In the genomic region with DNA sequence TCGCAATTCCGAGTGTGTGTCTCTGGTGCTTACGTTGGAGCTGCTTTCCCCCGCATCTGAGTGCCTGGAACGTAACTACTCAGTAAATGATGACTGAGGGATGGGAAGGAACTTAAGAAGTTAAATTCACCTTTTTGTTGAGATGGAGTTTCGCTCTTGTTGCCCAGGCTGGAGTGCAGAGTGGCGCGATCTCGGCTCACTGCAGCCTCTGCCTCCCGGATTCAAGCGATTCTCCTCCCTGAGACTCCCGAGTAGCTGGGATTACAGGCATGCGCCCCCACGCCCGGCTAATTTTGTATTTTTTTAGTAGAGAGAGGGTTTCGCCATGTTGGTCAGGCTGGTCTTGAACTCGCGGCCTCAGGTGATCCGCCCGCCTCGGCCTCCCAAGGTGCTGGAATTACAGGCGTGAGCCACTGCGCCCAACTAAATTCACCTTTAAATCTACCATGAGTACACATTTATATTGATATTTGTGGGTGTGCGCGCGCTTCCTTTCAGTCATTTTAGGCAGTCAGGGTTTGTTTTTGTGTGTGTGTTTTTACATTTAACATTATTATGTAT, we compare ENCODE assay signal across 1 cellular context.
A peak's percentile ranks its signal among the peaks of the same experiment; 100 is the strongest.
TF ChIP-seq lines count a peak whose summit lies in the region.

No MANE protein-coding gene starts in this region.

TF ChIP-seq in GM12878, 131 proteins besides CTCF, POLR2A, EP300 and RAD21:
- TF ChIP-seq, protein P1, sequence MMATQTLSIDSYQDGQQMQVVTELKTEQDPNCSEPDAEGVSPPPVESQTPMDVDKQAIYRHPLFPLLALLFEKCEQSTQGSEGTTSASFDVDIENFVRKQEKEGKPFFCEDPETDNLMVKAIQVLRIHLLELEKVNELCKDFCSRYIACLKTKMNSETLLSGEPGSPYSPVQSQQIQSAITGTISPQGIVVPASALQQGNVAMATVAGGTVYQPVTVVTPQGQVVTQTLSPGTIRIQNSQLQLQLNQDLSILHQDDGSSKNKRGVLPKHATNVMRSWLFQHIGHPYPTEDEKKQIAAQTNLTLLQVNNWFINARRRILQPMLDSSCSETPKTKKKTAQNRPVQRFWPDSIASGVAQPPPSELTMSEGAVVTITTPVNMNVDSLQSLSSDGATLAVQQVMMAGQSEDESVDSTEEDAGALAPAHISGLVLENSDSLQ (IDR thresholded peaks at IDR 0.05) = no peak
- no peak for TF ChIP-seq RUNX3 (IDR thresholded peaks at IDR 0.05; ENCODE audit: low read length)
- 0 out of 2 replicates have a peak, but pooled peaks have one; percentile 27 for TF ChIP-seq BACH1 (IDR thresholded peaks at IDR 0.05; ENCODE audit: borderline replicate concordance)
- TF ChIP-seq POLR2AphosphoS5 (IDR thresholded peaks at IDR 0.05; ENCODE audit: low read length) = no peak
- no peak for TF ChIP-seq CREM (IDR thresholded peaks at IDR 0.05; ENCODE audit: low read depth)
- TF ChIP-seq, protein P2, sequence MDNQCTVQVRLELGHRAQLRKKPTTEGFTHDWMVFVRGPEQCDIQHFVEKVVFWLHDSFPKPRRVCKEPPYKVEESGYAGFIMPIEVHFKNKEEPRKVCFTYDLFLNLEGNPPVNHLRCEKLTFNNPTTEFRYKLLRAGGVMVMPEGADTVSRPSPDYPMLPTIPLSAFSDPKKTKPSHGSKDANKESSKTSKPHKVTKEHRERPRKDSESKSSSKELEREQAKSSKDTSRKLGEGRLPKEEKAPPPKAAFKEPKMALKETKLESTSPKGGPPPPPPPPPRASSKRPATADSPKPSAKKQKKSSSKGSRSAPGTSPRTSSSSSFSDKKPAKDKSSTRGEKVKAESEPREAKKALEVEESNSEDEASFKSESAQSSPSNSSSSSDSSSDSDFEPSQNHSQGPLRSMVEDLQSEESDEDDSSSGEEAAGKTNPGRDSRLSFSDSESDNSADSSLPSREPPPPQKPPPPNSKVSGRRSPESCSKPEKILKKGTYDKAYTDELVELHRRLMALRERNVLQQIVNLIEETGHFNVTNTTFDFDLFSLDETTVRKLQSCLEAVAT (IDR thresholded peaks at IDR 0.05) = peak; percentile 40; the same call in 1 of the 2 replicates
- 0 out of 2 replicates have a peak, but pooled peaks have one; percentile 12 for TF ChIP-seq ZBED1 (IDR thresholded peaks at IDR 0.05; ENCODE audit: borderline replicate concordance)
- TF ChIP-seq ZSCAN29 (IDR thresholded peaks at IDR 0.05) = no peak
- no peak for TF ChIP-seq BMI1 (IDR thresholded peaks at IDR 0.05; ENCODE audit: borderline replicate concordance)
- TF ChIP-seq, protein P3, sequence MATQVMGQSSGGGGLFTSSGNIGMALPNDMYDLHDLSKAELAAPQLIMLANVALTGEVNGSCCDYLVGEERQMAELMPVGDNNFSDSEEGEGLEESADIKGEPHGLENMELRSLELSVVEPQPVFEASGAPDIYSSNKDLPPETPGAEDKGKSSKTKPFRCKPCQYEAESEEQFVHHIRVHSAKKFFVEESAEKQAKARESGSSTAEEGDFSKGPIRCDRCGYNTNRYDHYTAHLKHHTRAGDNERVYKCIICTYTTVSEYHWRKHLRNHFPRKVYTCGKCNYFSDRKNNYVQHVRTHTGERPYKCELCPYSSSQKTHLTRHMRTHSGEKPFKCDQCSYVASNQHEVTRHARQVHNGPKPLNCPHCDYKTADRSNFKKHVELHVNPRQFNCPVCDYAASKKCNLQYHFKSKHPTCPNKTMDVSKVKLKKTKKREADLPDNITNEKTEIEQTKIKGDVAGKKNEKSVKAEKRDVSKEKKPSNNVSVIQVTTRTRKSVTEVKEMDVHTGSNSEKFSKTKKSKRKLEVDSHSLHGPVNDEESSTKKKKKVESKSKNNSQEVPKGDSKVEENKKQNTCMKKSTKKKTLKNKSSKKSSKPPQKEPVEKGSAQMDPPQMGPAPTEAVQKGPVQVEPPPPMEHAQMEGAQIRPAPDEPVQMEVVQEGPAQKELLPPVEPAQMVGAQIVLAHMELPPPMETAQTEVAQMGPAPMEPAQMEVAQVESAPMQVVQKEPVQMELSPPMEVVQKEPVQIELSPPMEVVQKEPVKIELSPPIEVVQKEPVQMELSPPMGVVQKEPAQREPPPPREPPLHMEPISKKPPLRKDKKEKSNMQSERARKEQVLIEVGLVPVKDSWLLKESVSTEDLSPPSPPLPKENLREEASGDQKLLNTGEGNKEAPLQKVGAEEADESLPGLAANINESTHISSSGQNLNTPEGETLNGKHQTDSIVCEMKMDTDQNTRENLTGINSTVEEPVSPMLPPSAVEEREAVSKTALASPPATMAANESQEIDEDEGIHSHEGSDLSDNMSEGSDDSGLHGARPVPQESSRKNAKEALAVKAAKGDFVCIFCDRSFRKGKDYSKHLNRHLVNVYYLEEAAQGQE (IDR thresholded peaks at IDR 0.05; ENCODE audit: low read depth, low read length) = no peak
- no peak for TF ChIP-seq SIN3A (IDR thresholded peaks at IDR 0.05; ENCODE audit: low read depth, low read length)
- no peak for TF ChIP-seq SMC3 (IDR thresholded peaks at IDR 0.05; ENCODE audit: borderline replicate concordance, low read length)
